ENCODE assay signal across 9 cellular contexts in the genomic region with DNA sequence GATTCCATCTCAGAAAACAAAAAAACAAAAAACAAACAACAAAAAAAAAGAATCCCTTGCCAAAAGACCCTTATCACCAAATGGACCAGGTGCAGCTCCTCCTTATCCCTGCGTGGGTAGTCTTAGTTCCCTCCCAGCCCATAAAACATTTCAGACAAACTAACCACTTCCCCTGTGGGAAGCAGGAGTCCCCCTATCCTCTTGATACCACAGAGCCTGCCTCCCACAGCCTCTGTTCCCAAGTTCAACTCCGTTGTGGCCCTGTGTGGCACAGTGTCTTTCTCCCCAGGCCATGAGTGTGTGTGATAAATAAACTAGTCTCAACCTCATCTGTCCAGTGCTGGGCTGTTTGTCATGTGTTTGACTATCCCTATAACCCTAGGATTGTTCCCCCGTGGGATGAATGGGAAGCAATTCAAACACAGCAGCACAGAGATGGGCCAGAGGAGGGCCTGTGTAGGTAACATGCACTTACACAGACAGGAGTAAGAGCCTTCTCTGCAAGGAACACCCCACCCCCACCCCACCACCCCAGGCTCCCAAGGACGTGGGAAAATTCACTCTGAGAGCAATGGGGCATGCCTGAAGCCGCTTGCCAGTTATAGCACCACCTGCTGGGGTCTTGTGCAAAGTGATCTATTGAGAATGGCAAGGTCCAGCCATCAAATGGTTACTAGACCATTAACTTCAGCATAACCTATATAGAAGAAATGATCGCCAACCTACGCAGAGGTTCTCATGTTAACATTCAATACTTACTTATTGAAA.
DNase-seq lines count a peak whose midpoint lies in the region; FAIRE-seq and TF ChIP-seq lines count a peak whose summit lies in the region.
"Had no signal": no experiment of that assay in that cellular context is flagged by ENCODE, and none has a peak within 500 bp of the region (broad histone marks: within the 10 kb centered on the region; RNA-seq: fewer than 3 reads in every experiment).

No MANE protein-coding gene starts in this region.

- DNase-seq in D341Med (ENCODE audit: low spot score), result peak; percentile 44
- peak; percentile 9 for DNase-seq in GM19239 (ENCODE audit: insufficient read length, low spot score)
- DNase-seq in KG1 (lab: John Stamatoyannopoulos, UW), result peak; percentile 19
- peak; percentile 29 for DNase-seq in astrocyte of the hippocampus (ENCODE audit: low read depth, low spot score)
- no peak for DNase-seq in retinal pigment epithelial cell (ENCODE audit: low read depth)
- no peak for DNase-seq in NCI-H2196 treated with DMSO at 0.1 percent for 48 hours (lab: John Stamatoyannopoulos, UW; ENCODE audit: unreplicated experiment)
- no peak for DNase-seq in activated gamma-delta T cell treated with Interleukin-2 at 50 U/mL for 16 hours
- DNase-seq in AG20443 (ENCODE audit: low spot score), result no peak
- DNase-seq: stimulated activated naive B cell treated with anti-CD40 and anti-IgM and Interleukin-4, amounts not matched to agents 10 μg/mL and 1 μg/mL and 100 μg/mL, for 72 hours had no signal

- H3K4me3 ChIP-seq in retinal pigment epithelial cell (ENCODE audit: low read length), result no peak overlapping the region

- peak; percentile 57 for FAIRE-seq in GM19239 (lab: Jason Lieb, UNC)

- TF ChIP-seq CTCF in retinal pigment epithelial cell (conservative IDR thresholded peaks at IDR 0.05; ENCODE audit: low read depth, low read length), result peak; percentile 50

Comparison
In these comparisons a context has a peak if more than half of its experiments do, and no peak if none do; other contexts are left out.
1. DNase-seq: peak in D341Med (single experiment), GM19239 (single experiment), KG1 (single experiment) and astrocyte of the hippocampus (single experiment); none in retinal pigment epithelial cell (single experiment), NCI-H2196 treated with DMSO at 0.1 percent for 48 hours (single experiment), activated gamma-delta T cell treated with Interleukin-2 at 50 U/mL for 16 hours (single experiment) and AG20443 (single experiment).